Comparison of ENCODE assay signal across 1 cellular context in the genomic region with DNA sequence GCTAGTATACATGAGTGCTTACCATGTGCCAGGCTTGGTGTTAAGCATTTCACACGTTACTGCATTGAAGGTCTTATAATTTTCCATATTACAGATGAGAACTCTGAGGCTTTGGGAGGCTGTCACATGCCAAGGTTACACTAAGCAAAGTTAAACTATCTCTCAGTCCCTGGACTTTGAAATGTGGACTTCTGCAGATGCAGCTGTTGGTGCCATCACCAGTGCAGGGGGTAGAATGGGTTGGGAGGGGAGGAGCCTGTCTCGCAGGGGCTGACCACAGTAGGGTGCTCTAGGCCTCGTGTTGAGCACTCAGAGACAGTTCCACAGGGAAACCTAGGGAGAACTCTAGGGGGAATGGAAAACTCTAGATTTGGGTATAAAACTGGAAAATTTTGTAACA.
TF ChIP-seq lines count a peak whose summit lies in the region.

No MANE protein-coding gene starts in this region.

TF ChIP-seq in K562, 482 proteins besides CTCF, POLR2A, EP300 and RAD21 (continued from another document):
- TF ChIP-seq, protein P1, sequence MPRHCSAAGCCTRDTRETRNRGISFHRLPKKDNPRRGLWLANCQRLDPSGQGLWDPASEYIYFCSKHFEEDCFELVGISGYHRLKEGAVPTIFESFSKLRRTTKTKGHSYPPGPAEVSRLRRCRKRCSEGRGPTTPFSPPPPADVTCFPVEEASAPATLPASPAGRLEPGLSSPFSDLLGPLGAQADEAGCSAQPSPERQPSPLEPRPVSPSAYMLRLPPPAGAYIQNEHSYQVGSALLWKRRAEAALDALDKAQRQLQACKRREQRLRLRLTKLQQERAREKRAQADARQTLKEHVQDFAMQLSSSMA (CRISPR knock-in tag; IDR thresholded peaks at IDR 0.05), result no peak
- TF ChIP-seq, protein P2, sequence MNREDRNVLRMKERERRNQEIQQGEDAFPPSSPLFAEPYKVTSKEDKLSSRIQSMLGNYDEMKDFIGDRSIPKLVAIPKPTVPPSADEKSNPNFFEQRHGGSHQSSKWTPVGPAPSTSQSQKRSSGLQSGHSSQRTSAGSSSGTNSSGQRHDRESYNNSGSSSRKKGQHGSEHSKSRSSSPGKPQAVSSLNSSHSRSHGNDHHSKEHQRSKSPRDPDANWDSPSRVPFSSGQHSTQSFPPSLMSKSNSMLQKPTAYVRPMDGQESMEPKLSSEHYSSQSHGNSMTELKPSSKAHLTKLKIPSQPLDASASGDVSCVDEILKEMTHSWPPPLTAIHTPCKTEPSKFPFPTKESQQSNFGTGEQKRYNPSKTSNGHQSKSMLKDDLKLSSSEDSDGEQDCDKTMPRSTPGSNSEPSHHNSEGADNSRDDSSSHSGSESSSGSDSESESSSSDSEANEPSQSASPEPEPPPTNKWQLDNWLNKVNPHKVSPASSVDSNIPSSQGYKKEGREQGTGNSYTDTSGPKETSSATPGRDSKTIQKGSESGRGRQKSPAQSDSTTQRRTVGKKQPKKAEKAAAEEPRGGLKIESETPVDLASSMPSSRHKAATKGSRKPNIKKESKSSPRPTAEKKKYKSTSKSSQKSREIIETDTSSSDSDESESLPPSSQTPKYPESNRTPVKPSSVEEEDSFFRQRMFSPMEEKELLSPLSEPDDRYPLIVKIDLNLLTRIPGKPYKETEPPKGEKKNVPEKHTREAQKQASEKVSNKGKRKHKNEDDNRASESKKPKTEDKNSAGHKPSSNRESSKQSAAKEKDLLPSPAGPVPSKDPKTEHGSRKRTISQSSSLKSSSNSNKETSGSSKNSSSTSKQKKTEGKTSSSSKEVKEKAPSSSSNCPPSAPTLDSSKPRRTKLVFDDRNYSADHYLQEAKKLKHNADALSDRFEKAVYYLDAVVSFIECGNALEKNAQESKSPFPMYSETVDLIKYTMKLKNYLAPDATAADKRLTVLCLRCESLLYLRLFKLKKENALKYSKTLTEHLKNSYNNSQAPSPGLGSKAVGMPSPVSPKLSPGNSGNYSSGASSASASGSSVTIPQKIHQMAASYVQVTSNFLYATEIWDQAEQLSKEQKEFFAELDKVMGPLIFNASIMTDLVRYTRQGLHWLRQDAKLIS (CRISPR knock-in tag; IDR thresholded peaks at IDR 0.05), result no peak
- TF ChIP-seq FOXA3 (CRISPR knock-in tag; conservative IDR thresholded peaks at IDR 0.05 in 1 of 2, IDR thresholded peaks at IDR 0.05 in 1 of 2), result no peak
- TF ChIP-seq SLC30A9 (CRISPR knock-in tag; IDR thresholded peaks at IDR 0.05), result no peak
TF ChIP-seq in K562: peak in this region for 0.
